ENCODE assay signal across 8 cellular contexts in the genomic region with DNA sequence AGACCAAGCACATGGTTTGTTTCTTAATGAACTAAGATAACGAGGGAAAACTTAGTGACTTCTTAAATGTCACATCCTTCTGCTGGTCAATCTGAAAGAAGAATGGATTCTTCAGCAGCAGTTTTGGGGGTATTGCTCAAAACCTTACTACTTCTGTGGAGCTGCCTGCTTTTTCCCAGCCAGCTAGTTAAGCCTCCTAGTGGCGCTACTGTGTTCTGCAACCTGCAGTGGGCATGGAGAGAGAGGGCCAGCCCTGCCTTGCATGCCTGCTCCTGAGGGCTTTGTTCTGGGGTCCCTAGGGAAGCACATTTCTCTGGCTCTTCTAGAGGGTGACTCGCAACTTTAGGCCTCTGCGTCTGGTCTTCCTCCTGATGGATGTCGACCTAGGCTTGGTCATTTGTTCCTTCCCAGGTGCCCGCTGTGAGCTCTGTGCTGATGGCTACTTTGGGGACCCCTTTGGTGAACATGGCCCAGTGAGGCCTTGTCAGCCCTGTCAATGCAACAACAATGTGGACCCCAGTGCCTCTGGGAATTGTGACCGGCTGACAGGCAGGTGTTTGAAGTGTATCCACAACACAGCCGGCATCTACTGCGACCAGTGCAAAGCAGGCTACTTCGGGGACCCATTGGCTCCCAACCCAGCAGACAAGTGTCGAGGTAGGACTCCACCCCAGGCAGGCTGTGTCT. TPM values are rescaled to one million over a fixed set of nuclear protein-coding genes. Genes with fewer than 3 reads are reported as not detected.
DNase-seq lines count a peak whose midpoint lies in the region; ATAC-seq and TF ChIP-seq lines count a peak whose summit lies in the region.

No MANE protein-coding gene starts in this region.

- in situ Hi-C loops in KBM-7 (cut with MboI; ENCODE audit: low pct_unique_long_range_greater_than_20kb, low sequenced_read_pairs), result loop anchor here (25.0 kb wide), 1 partner anchor 266 kb away; a partner anchor contains a TSS

- CTCF ChIA-PET in WTC11 (lab: Charles Lee), result interaction anchor here (0.6 to 3.7 kb wide), 38 partner anchors 10 to 427 kb away, joined by 3 to 29 read pairs (median 4); a partner anchor contains a TSS

- DNase-seq in CD14-positive monocyte (ENCODE audit: low spot score), result no peak
- DNase-seq in KBM-7, result peak; percentile 51
- peak; percentile 85 for DNase-seq in WTC11 (ENCODE audit: low spot score)
- peak; percentile 69 for DNase-seq in nephron progenitor cell
- no peak for DNase-seq in DMS79 treated with DMSO at 0.1 percent for 48 hours (lab: John Stamatoyannopoulos, UW)

- no peaks in the 10 kb centered on the region for H3K4me1 Mint-ChIP-seq in CD14-positive monocyte
- peaks cover 26% of the 10 kb centered on the region for H3K4me1 Mint-ChIP-seq in WTC11
- peaks cover 15% of the 10 kb centered on the region for H3K4me1 Mint-ChIP-seq in nephron progenitor cell

- H3K9me3 Mint-ChIP-seq in CD14-positive monocyte (peaks cover 0 to 1% (median 0%) of the 10 kb centered on the region in 7 donors), WTC11 (no peaks in the 10 kb centered on the region), nephron progenitor cell (no peaks in the 10 kb centered on the region)

- no peak overlapping the region for H3K27ac Mint-ChIP-seq in CD14-positive monocyte
- H3K27ac Mint-ChIP-seq in WTC11, result no peak overlapping the region
- H3K27ac Mint-ChIP-seq in nephron progenitor cell, result peak overlapping the region; percentile 99

- intact Hi-C loops in CD14-positive monocyte (cut with micrococcal nuclease), result no loop called here

- H3K4me3 Mint-ChIP-seq in CD14-positive monocyte (no peak overlapping the region), WTC11 (no peak overlapping the region), nephron progenitor cell (no peak overlapping the region)

- no peaks in the 10 kb centered on the region for H3K36me3 Mint-ChIP-seq in CD14-positive monocyte
- H3K36me3 Mint-ChIP-seq in WTC11, result no peaks in the 10 kb centered on the region
- no peaks in the 10 kb centered on the region for H3K36me3 Mint-ChIP-seq in nephron progenitor cell (ENCODE audit: low read depth)

- ATAC-seq in GM18511 (IDR thresholded peaks at IDR 0.05; ENCODE audit: unreplicated experiment) (peak; percentile 61), WTC11 (peak; percentile 95), esophagus mucosa (peak; percentile 56), GM21360 (IDR thresholded peaks at IDR 0.05; ENCODE audit: unreplicated experiment) (no peak)

- peaks cover 0 to 3% (median under 1%) of the 10 kb centered on the region in 3 donors for H3K27me3 Mint-ChIP-seq in CD14-positive monocyte (ENCODE audit: low read depth in 3 of 3)
- no peaks in the 10 kb centered on the region for H3K27me3 Mint-ChIP-seq in WTC11 (ENCODE audit: low read depth)
- H3K27me3 Mint-ChIP-seq in nephron progenitor cell (ENCODE audit: low read depth, poor library complexity), result no peaks in the 10 kb centered on the region

- POLR2A ChIA-PET in WTC11 (lab: Charles Lee), result no interaction called here

- TF ChIP-seq CTCF in CD14-positive monocyte (IDR thresholded peaks at IDR 0.05), result peak; percentile 78
- peak; percentile 60 for TF ChIP-seq CTCF in WTC11 (IDR thresholded peaks at IDR 0.05)
- TF ChIP-seq CTCF in nephron progenitor cell (IDR thresholded peaks at IDR 0.05), result peak; percentile 69

TF ChIP-seq in WTC11, 78 proteins besides CTCF, POLR2A, EP300 and RAD21:
- TF ChIP-seq NR3C1 (CRISPR knock-in tag; conservative IDR thresholded peaks at IDR 0.05; ENCODE audit: low read depth), result no peak
- TF ChIP-seq ATF1 (CRISPR knock-in tag; IDR thresholded peaks at IDR 0.05), result no peak
- TF ChIP-seq SOX15 (CRISPR knock-in tag; IDR thresholded peaks at IDR 0.05), result no peak
- no peak for TF ChIP-seq FOXK1 (CRISPR knock-in tag; IDR thresholded peaks at IDR 0.05)
- no peak for TF ChIP-seq ZNF263 (CRISPR knock-in tag; IDR thresholded peaks at IDR 0.05; ENCODE audit: low read depth)
- TF ChIP-seq PRRX2 (CRISPR knock-in tag; IDR thresholded peaks at IDR 0.05), result no peak
- no peak for TF ChIP-seq ZNF219 (CRISPR knock-in tag; IDR thresholded peaks at IDR 0.05; ENCODE audit: borderline replicate concordance)
- no peak for TF ChIP-seq NFATC4 (CRISPR knock-in tag; IDR thresholded peaks at IDR 0.05)
- TF ChIP-seq, protein P1, sequence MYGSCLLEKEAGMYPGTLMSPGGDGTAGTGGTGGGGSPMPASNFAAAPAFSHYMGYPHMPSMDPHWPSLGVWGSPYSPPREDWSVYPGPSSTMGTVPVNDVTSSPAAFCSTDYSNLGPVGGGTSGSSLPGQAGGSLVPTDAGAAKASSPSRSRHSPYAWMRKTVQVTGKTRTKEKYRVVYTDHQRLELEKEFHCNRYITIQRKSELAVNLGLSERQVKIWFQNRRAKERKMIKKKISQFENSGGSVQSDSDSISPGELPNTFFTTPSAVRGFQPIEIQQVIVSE (CRISPR knock-in tag; IDR thresholded peaks at IDR 0.05; ENCODE audit: borderline replicate concordance), result no peak
- TF ChIP-seq NR2C2 (CRISPR knock-in tag; IDR thresholded peaks at IDR 0.05), result no peak
- TF ChIP-seq ZNF416 (CRISPR knock-in tag; IDR thresholded peaks at IDR 0.05), result no peak
- TF ChIP-seq ZNF121 (CRISPR knock-in tag; IDR thresholded peaks at IDR 0.05), result no peak
- TF ChIP-seq ZNF138 (CRISPR knock-in tag; conservative IDR thresholded peaks at IDR 0.05), result no peak
TF ChIP-seq in WTC11: peak in this region for 0.

RNA-seq across cellular contexts. Expression of a gene that starts 42.0 kb away (rescaled TPM):
- polyA plus RNA-seq in CD14-positive monocyte, result not detected
- total RNA-seq in WTC11 (2021) (6.5 to 7.9 TPM (median 6.5 TPM) in 3 replicates), esophagus mucosa (15.9 TPM)

Comparison
In these comparisons a context has a peak if more than half of its experiments do, and no peak if none do; other contexts are left out.
1. DNase-seq: peak in KBM-7 (single experiment), WTC11 (single experiment) and nephron progenitor cell (single experiment); none in CD14-positive monocyte (single experiment) and DMS79 treated with DMSO at 0.1 percent for 48 hours (single experiment).
2. Peak in every context shown above with its lines, with median percentiles within 50 percentile points of each other: CTCF ChIP-seq.